Comparison of ENCODE assay signal across 1 cellular context in genomic region chr14:96192975-96193805, GRCh38.
TF ChIP-seq lines count a peak whose summit lies in the region.

No MANE protein-coding gene starts in this region.

TF ChIP-seq in IMR-90, 13 proteins besides CTCF, POLR2A, EP300 and RAD21 (continued from another document):
- no peak for TF ChIP-seq BHLHE40 (IDR thresholded peaks at IDR 0.05; ENCODE audit: low read depth, low read length)
- TF ChIP-seq MAFK (IDR thresholded peaks at IDR 0.05; ENCODE audit: low read depth, low read length) = no peak
- TF ChIP-seq RCOR1 (IDR thresholded peaks at IDR 0.05; ENCODE audit: insufficient replicate concordance, low read length) = no peak
- TF ChIP-seq CEBPB (IDR thresholded peaks at IDR 0.05; ENCODE audit: low read depth, low read length) = no peak
- no peak for TF ChIP-seq NFE2L2 (IDR thresholded peaks at IDR 0.05; ENCODE audit: low read depth, low read length)
